Comparison of ENCODE assay signal across 1 cellular context in genomic region chr3:40677321-40677720, GRCh38.
TF ChIP-seq lines count a peak whose summit lies in the region.

No MANE protein-coding gene starts in this region.

TF ChIP-seq in WTC11, 78 proteins besides CTCF, POLR2A, EP300 and RAD21 (continued from another document):
- TF ChIP-seq, protein P1, sequence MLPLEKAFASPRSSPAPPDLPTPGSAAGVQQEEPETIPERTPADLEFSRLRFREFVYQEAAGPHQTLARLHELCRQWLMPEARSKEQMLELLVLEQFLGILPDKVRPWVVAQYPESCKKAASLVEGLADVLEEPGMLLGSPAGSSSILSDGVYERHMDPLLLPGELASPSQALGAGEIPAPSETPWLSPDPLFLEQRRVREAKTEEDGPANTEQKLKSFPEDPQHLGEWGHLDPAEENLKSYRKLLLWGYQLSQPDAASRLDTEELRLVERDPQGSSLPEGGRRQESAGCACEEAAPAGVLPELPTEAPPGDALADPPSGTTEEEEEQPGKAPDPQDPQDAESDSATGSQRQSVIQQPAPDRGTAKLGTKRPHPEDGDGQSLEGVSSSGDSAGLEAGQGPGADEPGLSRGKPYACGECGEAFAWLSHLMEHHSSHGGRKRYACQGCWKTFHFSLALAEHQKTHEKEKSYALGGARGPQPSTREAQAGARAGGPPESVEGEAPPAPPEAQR (CRISPR knock-in tag; IDR thresholded peaks at IDR 0.05): no peak
